ENCODE assay signal across 8 cellular contexts in genomic region chr2:44942304-44943030, GRCh38. TPM values are rescaled to one million over a fixed set of nuclear protein-coding genes. Genes with fewer than 3 reads are reported as not detected.
DNase-seq lines count a peak whose midpoint lies in the region; ATAC-seq, FAIRE-seq and TF ChIP-seq lines count a peak whose summit lies in the region.

No MANE protein-coding gene starts in this region.

- no peaks in the 10 kb centered on the region for H3K9me3 Mint-ChIP-seq in activated naive CD4-positive, alpha-beta T cell treated with anti-CD3 and anti-CD28 coated beads for 36 hours
- no peaks in the 10 kb centered on the region for H3K9me3 Mint-ChIP-seq in activated CD8-positive, alpha-beta T cell treated with anti-CD3 and anti-CD28 coated beads, Interleukin-2, amount 10 ng/mL, durations not matched to agents 7 days and 5 days (ENCODE audit: insufficient read depth)

- 4% methylated on average over 69 of the region's 69 CpGs for WGBS in thymus

- no peaks in the 10 kb centered on the region for H3K36me3 Mint-ChIP-seq in activated naive CD4-positive, alpha-beta T cell treated with anti-CD3 and anti-CD28 coated beads for 36 hours (ENCODE audit: low read depth)
- H3K36me3 Mint-ChIP-seq in activated CD8-positive, alpha-beta T cell treated with anti-CD3 and anti-CD28 coated beads, Interleukin-2, amount 10 ng/mL, durations not matched to agents 7 days and 5 days (ENCODE audit: low read depth) = peaks cover 9% of the 10 kb centered on the region

- peaks cover 96% of the 10 kb centered on the region for H3K27me3 ChIP-seq in keratinocyte (ENCODE audit: control insufficient read depth, extremely low read depth, insufficient read depth, low read length)
- peaks cover 88% of the 10 kb centered on the region for H3K27me3 ChIP-seq in thymus (ENCODE audit: control insufficient read depth, insufficient read depth)

- intact Hi-C loops in activated naive CD4-positive, alpha-beta T cell treated with anti-CD3 and anti-CD28 coated beads for 36 hours (cut with micrococcal nuclease) = loop anchor here (1.0 to 5.0 kb wide), 3 partner anchors 12 to 325 kb away; no protein-coding TSS in a partner anchor
- intact Hi-C loops in kidney (cut with DNase I) = no loop called here

- H3K9me3 ChIP-seq in keratinocyte (ENCODE audit: control insufficient read depth, low read depth, low read length) (no peaks in the 10 kb centered on the region), thymus (ENCODE audit: control insufficient read depth) (peaks cover 1% of the 10 kb centered on the region), kidney (ENCODE audit: control insufficient read depth in 1 of 2, low read length in 2 of 2) (no peaks in the 10 kb centered on the region)

- H3K4me3 ChIP-seq in keratinocyte (ENCODE audit: control insufficient read depth in 2 of 3, extremely low read depth in 1 of 3, insufficient read depth in 2 of 3, low read depth in 1 of 3, low read length in 3 of 3) = no peak overlapping the region
- H3K4me3 ChIP-seq in thymus (ENCODE audit: low read length) = peak overlapping the region; percentile 21
- no peak overlapping the region for H3K4me3 ChIP-seq in kidney (ENCODE audit: low read length in 2 of 2)

- POLR2A ChIA-PET in activated CD8-positive, alpha-beta T cell treated with anti-CD3 and anti-CD28 coated beads, Interleukin-2, amount 10 ng/mL, durations not matched to agents 7 days and 5 days (lab: Charles Lee) = no interaction called here

- peak overlapping the region; percentile 76 for H3K4me2 ChIP-seq in keratinocyte (ENCODE audit: control insufficient read depth, extremely low read depth, insufficient read depth, low read depth, low read length)

- H2AFZ ChIP-seq in keratinocyte (ENCODE audit: control insufficient read depth, low read length) = no peak overlapping the region

- H3K9ac ChIP-seq in keratinocyte (ENCODE audit: control insufficient read depth, extremely low read depth, insufficient read depth, low read length) = no peak overlapping the region
- no peak overlapping the region for H3K9ac ChIP-seq in kidney (ENCODE audit: low read length in 2 of 2)

- H3K9me1 ChIP-seq in keratinocyte (ENCODE audit: control insufficient read depth, extremely low read depth, insufficient read depth, low read length) = no peaks in the 10 kb centered on the region

- H4K20me1 ChIP-seq in keratinocyte (ENCODE audit: control insufficient read depth, extremely low read depth, insufficient read depth, low read length) = no peaks in the 10 kb centered on the region

- FAIRE-seq in keratinocyte (lab: Jason Lieb, UNC) (no peak), kidney (lab: Jason Lieb, UNC) (no peak)

- no peak for DNase-seq in activated naive CD4-positive, alpha-beta T cell treated with anti-CD3 and anti-CD28 coated beads for 36 hours
- no peak for DNase-seq in activated naive CD4-positive, alpha-beta T cell treated with Interleukin-2 at 50 U/mL for 16 hours
- DNase-seq in activated CD8-positive, alpha-beta T cell treated with anti-CD3 and anti-CD28 coated beads, Interleukin-2, amount 10 ng/mL, durations not matched to agents 7 days and 5 days = peak; percentile 41
- no peak for DNase-seq in keratinocyte (ENCODE audit: low read depth, low spot score)
- DNase-seq in amniotic stem cell (lab: John Stamatoyannopoulos, UW) = no peak
- no peak for DNase-seq in SIG-M5 treated with dmso at 0.1 percent for 504 hours (lab: John Stamatoyannopoulos, UW; ENCODE audit: unreplicated experiment)
- DNase-seq in kidney = no peak

- H3K27ac Mint-ChIP-seq in activated naive CD4-positive, alpha-beta T cell treated with anti-CD3 and anti-CD28 coated beads for 36 hours = no peak overlapping the region
- peak overlapping the region; percentile 20 for H3K27ac Mint-ChIP-seq in activated CD8-positive, alpha-beta T cell treated with anti-CD3 and anti-CD28 coated beads, Interleukin-2, amount 10 ng/mL, durations not matched to agents 7 days and 5 days

- H3K79me2 ChIP-seq in keratinocyte (ENCODE audit: control insufficient read depth, insufficient read depth, low read length) = no peaks in the 10 kb centered on the region

- no peak for ATAC-seq in activated CD8-positive, alpha-beta T cell treated with anti-CD3 and anti-CD28 coated beads, Interleukin-2, amount 10 ng/mL, durations not matched to agents 7 days and 5 days

- no peak overlapping the region for H3K27ac ChIP-seq in keratinocyte (ENCODE audit: control insufficient read depth, insufficient read depth, low read length)
- no peak overlapping the region for H3K27ac ChIP-seq in thymus (ENCODE audit: low read depth)
- no peak overlapping the region for H3K27ac ChIP-seq in kidney (ENCODE audit: low read depth in 2 of 2, low read length in 2 of 2)

- H3K4me1 ChIP-seq in keratinocyte (ENCODE audit: control insufficient read depth, extremely low read depth, insufficient read depth, low read length) (peaks cover 7% of the 10 kb centered on the region), thymus (ENCODE audit: control insufficient read depth, insufficient read depth, low read length) (no peaks in the 10 kb centered on the region), kidney (ENCODE audit: control insufficient read depth in 1 of 2, insufficient read depth in 1 of 2, low read depth in 1 of 2, low read length in 2 of 2) (peaks cover 0 to 7% of the 10 kb centered on the region in 2 donors)

- no peaks in the 10 kb centered on the region for H3K36me3 ChIP-seq in keratinocyte (ENCODE audit: control insufficient read depth in 2 of 2, extremely low read depth in 1 of 2, insufficient read depth in 2 of 2, low read length in 2 of 2)
- H3K36me3 ChIP-seq in thymus (ENCODE audit: control insufficient read depth, insufficient read depth) = no peaks in the 10 kb centered on the region
- no peaks in the 10 kb centered on the region for H3K36me3 ChIP-seq in kidney (ENCODE audit: control insufficient read depth in 1 of 2, insufficient read depth in 2 of 2, low read length in 2 of 2)

- H3K27me3 Mint-ChIP-seq in activated naive CD4-positive, alpha-beta T cell treated with anti-CD3 and anti-CD28 coated beads for 36 hours (ENCODE audit: low read depth) = peaks cover 78% of the 10 kb centered on the region
- peaks cover 81% of the 10 kb centered on the region for H3K27me3 Mint-ChIP-seq in activated CD8-positive, alpha-beta T cell treated with anti-CD3 and anti-CD28 coated beads, Interleukin-2, amount 10 ng/mL, durations not matched to agents 7 days and 5 days (ENCODE audit: low read depth)

- dilution Hi-C loops in keratinocyte (cut with MboI; ENCODE audit: extremely low pct_ligation_motif_present, low sequenced_read_pairs) = no loop called here

- H3K4me1 Mint-ChIP-seq in activated naive CD4-positive, alpha-beta T cell treated with anti-CD3 and anti-CD28 coated beads for 36 hours (ENCODE audit: low read depth) = peaks cover 45% of the 10 kb centered on the region
- H3K4me1 Mint-ChIP-seq in activated CD8-positive, alpha-beta T cell treated with anti-CD3 and anti-CD28 coated beads, Interleukin-2, amount 10 ng/mL, durations not matched to agents 7 days and 5 days (ENCODE audit: low read depth) = peaks cover 25% of the 10 kb centered on the region

- no peak for TF ChIP-seq CTCF in keratinocyte (optimal IDR thresholded peaks at IDR 0.05 in 1 of 3, IDR thresholded peaks at IDR 0.05 in 1 of 3, conservative IDR thresholded peaks at IDR 0.05 in 1 of 3; ENCODE audit: extremely low read depth in 1 of 3, insufficient read depth in 2 of 3, low read length in 3 of 3)
- TF ChIP-seq CTCF in kidney (IDR thresholded peaks at IDR 0.05; ENCODE audit: borderline replicate concordance, extremely low read depth, insufficient read depth) = no peak

- CTCF ChIA-PET in activated naive CD4-positive, alpha-beta T cell treated with anti-CD3 and anti-CD28 coated beads for 36 hours (lab: Charles Lee) = no interaction called here
- CTCF ChIA-PET in activated CD8-positive, alpha-beta T cell treated with anti-CD3 and anti-CD28 coated beads, Interleukin-2, amount 10 ng/mL, durations not matched to agents 7 days and 5 days (lab: Charles Lee) = no interaction called here

- peak overlapping the region; percentile 42 for H3K4me3 Mint-ChIP-seq in activated naive CD4-positive, alpha-beta T cell treated with anti-CD3 and anti-CD28 coated beads for 36 hours
- H3K4me3 Mint-ChIP-seq in activated CD8-positive, alpha-beta T cell treated with anti-CD3 and anti-CD28 coated beads, Interleukin-2, amount 10 ng/mL, durations not matched to agents 7 days and 5 days = peak overlapping the region; percentile 36

RNA-seq across cellular contexts. Expression of gene SIX3, which starts 1.0 kb away (rescaled TPM):
- total RNA-seq in activated naive CD4-positive, alpha-beta T cell treated with anti-CD3 and anti-CD28 coated beads for 36 hours = not detected
- under 1 TPM in 1 of 2 experiments, not detected in 1; 0.10 TPM for total RNA-seq in activated CD8-positive, alpha-beta T cell treated with anti-CD3 and anti-CD28 coated beads, Interleukin-2, amount 10 ng/mL, durations not matched to agents 7 days and 5 days
- polyA plus RNA-seq in keratinocyte (not detected in 3 replicates), thymus (0.11 TPM), kidney (ENCODE audit: insufficient read depth, low read depth, low replicate concordance) (0.19 TPM)
- not detected for polyA plus RNA-seq in keratinocyte (2011; ENCODE audit: low read depth)
- not detected in 2 replicates for polyA plus RNA-seq in keratinocyte (2011; cell fraction: cytosol; rRNA removed)
- polyA plus RNA-seq in keratinocyte (2011; cell fraction: nucleus; rRNA removed) = not detected in 2 replicates
- not detected in 2 replicates for polyA plus RNA-seq in keratinocyte (2012; ENCODE audit: low replicate concordance)
- polyA minus RNA-seq in keratinocyte = not detected in 3 replicates
- polyA minus RNA-seq in keratinocyte (2011; cell fraction: cytosol; rRNA and poly(A)+ RNA removed) = not detected
- polyA minus RNA-seq in keratinocyte (2011; cell fraction: nucleus; rRNA and poly(A)+ RNA removed) = not detected in 2 replicates
- total RNA-seq in kidney = 0.16 TPM
